In genomic region chr10:62093863-62094291, GRCh38 we compare ENCODE assay signal across 1 cellular context.
TF ChIP-seq lines count a peak whose summit lies in the region.

No MANE protein-coding gene starts in this region.

TF ChIP-seq in HepG2, 621 proteins besides CTCF, POLR2A, EP300 and RAD21 (continued from another document and continues in another):
- TF ChIP-seq, protein P1, sequence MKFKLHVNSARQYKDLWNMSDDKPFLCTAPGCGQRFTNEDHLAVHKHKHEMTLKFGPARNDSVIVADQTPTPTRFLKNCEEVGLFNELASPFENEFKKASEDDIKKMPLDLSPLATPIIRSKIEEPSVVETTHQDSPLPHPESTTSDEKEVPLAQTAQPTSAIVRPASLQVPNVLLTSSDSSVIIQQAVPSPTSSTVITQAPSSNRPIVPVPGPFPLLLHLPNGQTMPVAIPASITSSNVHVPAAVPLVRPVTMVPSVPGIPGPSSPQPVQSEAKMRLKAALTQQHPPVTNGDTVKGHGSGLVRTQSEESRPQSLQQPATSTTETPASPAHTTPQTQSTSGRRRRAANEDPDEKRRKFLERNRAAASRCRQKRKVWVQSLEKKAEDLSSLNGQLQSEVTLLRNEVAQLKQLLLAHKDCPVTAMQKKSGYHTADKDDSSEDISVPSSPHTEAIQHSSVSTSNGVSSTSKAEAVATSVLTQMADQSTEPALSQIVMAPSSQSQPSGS (CRISPR knock-in tag; IDR thresholded peaks at IDR 0.05): 0 out of 2 replicates have a peak, but pooled peaks have one; percentile 34
- 0 out of 2 replicates have a peak, but pooled peaks have one; percentile 21 for TF ChIP-seq DRAP1 (CRISPR knock-in tag; IDR thresholded peaks at IDR 0.05)
- TF ChIP-seq YEATS4 (CRISPR knock-in tag; IDR thresholded peaks at IDR 0.05; ENCODE audit: borderline replicate concordance): no peak
- TF ChIP-seq, protein P2, sequence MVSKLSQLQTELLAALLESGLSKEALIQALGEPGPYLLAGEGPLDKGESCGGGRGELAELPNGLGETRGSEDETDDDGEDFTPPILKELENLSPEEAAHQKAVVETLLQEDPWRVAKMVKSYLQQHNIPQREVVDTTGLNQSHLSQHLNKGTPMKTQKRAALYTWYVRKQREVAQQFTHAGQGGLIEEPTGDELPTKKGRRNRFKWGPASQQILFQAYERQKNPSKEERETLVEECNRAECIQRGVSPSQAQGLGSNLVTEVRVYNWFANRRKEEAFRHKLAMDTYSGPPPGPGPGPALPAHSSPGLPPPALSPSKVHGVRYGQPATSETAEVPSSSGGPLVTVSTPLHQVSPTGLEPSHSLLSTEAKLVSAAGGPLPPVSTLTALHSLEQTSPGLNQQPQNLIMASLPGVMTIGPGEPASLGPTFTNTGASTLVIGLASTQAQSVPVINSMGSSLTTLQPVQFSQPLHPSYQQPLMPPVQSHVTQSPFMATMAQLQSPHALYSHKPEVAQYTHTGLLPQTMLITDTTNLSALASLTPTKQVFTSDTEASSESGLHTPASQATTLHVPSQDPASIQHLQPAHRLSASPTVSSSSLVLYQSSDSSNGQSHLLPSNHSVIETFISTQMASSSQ (IDR thresholded peaks at IDR 0.05; ENCODE audit: low read depth): peak; percentile 40; the same call in 1 of the 2 replicates
- TF ChIP-seq, protein P2 (CRISPR knock-in tag; IDR thresholded peaks at IDR 0.05; ENCODE audit: borderline replicate concordance): peak; percentile 72; the same call in 1 of the 2 replicates
- TF ChIP-seq ZNF260 (CRISPR knock-in tag; IDR thresholded peaks at IDR 0.05; ENCODE audit: borderline replicate concordance, low read depth): no peak
- TF ChIP-seq MAZ (IDR thresholded peaks at IDR 0.05; ENCODE audit: borderline replicate concordance, low read depth, low read length): no peak
- no peak for TF ChIP-seq MAZ (CRISPR knock-in tag; IDR thresholded peaks at IDR 0.05; ENCODE audit: low read depth)
- TF ChIP-seq NFIC (IDR thresholded peaks at IDR 0.05; ENCODE audit: low read length): peak; percentile 92; the same call in 1 of the 2 replicates
- TF ChIP-seq ATF1 (CRISPR knock-in tag; IDR thresholded peaks at IDR 0.05): peak; percentile 48; the same call in 1 of the 2 replicates
- no peak for TF ChIP-seq SP1 (IDR thresholded peaks at IDR 0.05)
- TF ChIP-seq SP1 (CRISPR knock-in tag; IDR thresholded peaks at IDR 0.05): no peak
- TF ChIP-seq ZBTB1 (CRISPR knock-in tag; IDR thresholded peaks at IDR 0.05; ENCODE audit: borderline replicate concordance): no peak
- TF ChIP-seq PRDM4 (CRISPR knock-in tag; IDR thresholded peaks at IDR 0.05; ENCODE audit: borderline replicate concordance): no peak
- TF ChIP-seq ZSCAN21 (CRISPR knock-in tag; IDR thresholded peaks at IDR 0.05; ENCODE audit: borderline replicate concordance): no peak; the same call in 1 of the 2 replicates
- TF ChIP-seq RFX1 (IDR thresholded peaks at IDR 0.05): no peak
- no peak for TF ChIP-seq ZNF546 (CRISPR knock-in tag; conservative IDR thresholded peaks at IDR 0.05)
- TF ChIP-seq HDAC2 (CRISPR knock-in tag; IDR thresholded peaks at IDR 0.05): peak; percentile 80; the same call in 1 of the 2 replicates
- TF ChIP-seq JDP2 (CRISPR knock-in tag; IDR thresholded peaks at IDR 0.05; ENCODE audit: borderline replicate concordance): no peak
- TF ChIP-seq FOXK1 (CRISPR knock-in tag; IDR thresholded peaks at IDR 0.05; ENCODE audit: borderline replicate concordance, low read depth): peak; percentile 66; the same call in 1 of the 2 replicates
- no peak for TF ChIP-seq ZNF138 (CRISPR knock-in tag; IDR thresholded peaks at IDR 0.05; ENCODE audit: low read depth)
- no peak for TF ChIP-seq ZNF792 (CRISPR knock-in tag; IDR thresholded peaks at IDR 0.05)
- TF ChIP-seq ZKSCAN5 (CRISPR knock-in tag; IDR thresholded peaks at IDR 0.05): no peak
- no peak for TF ChIP-seq ZNF724P (CRISPR knock-in tag; IDR thresholded peaks at IDR 0.05; ENCODE audit: borderline replicate concordance)
- TF ChIP-seq, protein P3, sequence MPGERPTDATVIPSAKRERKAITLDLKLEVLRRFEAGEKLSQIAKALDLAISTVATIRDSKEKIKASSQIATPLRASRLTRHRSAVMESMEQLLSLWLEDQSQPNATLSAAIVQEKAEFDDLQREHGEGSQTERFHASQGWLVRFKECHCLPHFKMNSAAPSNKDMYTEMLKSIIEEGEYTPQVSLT (CRISPR knock-in tag; IDR thresholded peaks at IDR 0.05; ENCODE audit: borderline replicate concordance, low read depth): no peak
- TF ChIP-seq ZNF567 (CRISPR knock-in tag; IDR thresholded peaks at IDR 0.05; ENCODE audit: borderline replicate concordance): no peak
- TF ChIP-seq GFI1 (CRISPR knock-in tag; IDR thresholded peaks at IDR 0.05; ENCODE audit: borderline replicate concordance): peak; percentile 89
- no peak for TF ChIP-seq CC2D1A (CRISPR knock-in tag; IDR thresholded peaks at IDR 0.05)
- no peak for TF ChIP-seq HDAC6 (IDR thresholded peaks at IDR 0.05; ENCODE audit: low read depth, low read length)
- peak; percentile 69; the same call in 1 of the 2 replicates for TF ChIP-seq SKIL (CRISPR knock-in tag; IDR thresholded peaks at IDR 0.05; ENCODE audit: borderline replicate concordance)
- no peak for TF ChIP-seq ZNF839 (CRISPR knock-in tag; IDR thresholded peaks at IDR 0.05; ENCODE audit: borderline replicate concordance)
- no peak for TF ChIP-seq WIZ (CRISPR knock-in tag; IDR thresholded peaks at IDR 0.05)
- TF ChIP-seq SKI (IDR thresholded peaks at IDR 0.05; ENCODE audit: partially characterized antibody): peak; percentile 41
- TF ChIP-seq RARA (CRISPR knock-in tag; IDR thresholded peaks at IDR 0.05): peak; percentile 64
- TF ChIP-seq, protein P4, sequence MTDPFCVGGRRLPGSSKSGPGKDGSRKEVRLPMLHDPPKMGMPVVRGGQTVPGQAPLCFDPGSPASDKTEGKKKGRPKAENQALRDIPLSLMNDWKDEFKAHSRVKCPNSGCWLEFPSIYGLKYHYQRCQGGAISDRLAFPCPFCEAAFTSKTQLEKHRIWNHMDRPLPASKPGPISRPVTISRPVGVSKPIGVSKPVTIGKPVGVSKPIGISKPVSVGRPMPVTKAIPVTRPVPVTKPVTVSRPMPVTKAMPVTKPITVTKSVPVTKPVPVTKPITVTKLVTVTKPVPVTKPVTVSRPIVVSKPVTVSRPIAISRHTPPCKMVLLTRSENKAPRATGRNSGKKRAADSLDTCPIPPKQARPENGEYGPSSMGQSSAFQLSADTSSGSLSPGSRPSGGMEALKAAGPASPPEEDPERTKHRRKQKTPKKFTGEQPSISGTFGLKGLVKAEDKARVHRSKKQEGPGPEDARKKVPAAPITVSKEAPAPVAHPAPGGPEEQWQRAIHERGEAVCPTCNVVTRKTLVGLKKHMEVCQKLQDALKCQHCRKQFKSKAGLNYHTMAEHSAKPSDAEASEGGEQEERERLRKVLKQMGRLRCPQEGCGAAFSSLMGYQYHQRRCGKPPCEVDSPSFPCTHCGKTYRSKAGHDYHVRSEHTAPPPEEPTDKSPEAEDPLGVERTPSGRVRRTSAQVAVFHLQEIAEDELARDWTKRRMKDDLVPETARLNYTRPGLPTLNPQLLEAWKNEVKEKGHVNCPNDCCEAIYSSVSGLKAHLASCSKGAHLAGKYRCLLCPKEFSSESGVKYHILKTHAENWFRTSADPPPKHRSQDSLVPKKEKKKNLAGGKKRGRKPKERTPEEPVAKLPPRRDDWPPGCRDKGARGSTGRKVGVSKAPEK (CRISPR knock-in tag; IDR thresholded peaks at IDR 0.05; ENCODE audit: borderline replicate concordance): no peak
- TF ChIP-seq MED8 (CRISPR knock-in tag; IDR thresholded peaks at IDR 0.05; ENCODE audit: insufficient replicate concordance): peak; percentile 34
- TF ChIP-seq ARID2 (CRISPR knock-in tag; IDR thresholded peaks at IDR 0.05; ENCODE audit: borderline replicate concordance): no peak
- TF ChIP-seq HMG20B (CRISPR knock-in tag; conservative IDR thresholded peaks at IDR 0.05): peak; percentile 64; the same call in 1 of the 2 replicates
- no peak for TF ChIP-seq ARHGAP35 (CRISPR knock-in tag; IDR thresholded peaks at IDR 0.05; ENCODE audit: borderline replicate concordance)
- peak; percentile 82; the same call in 1 of the 2 replicates for TF ChIP-seq CHD4 (IDR thresholded peaks at IDR 0.05; ENCODE audit: borderline replicate concordance, low read length)
- TF ChIP-seq KMT2A (CRISPR knock-in tag; IDR thresholded peaks at IDR 0.05): no peak
- TF ChIP-seq KLF13 (CRISPR knock-in tag; IDR thresholded peaks at IDR 0.05): no peak
- no peak for TF ChIP-seq FOXA1 (IDR thresholded peaks at IDR 0.05)
- TF ChIP-seq FOXA1 (CRISPR knock-in tag; IDR thresholded peaks at IDR 0.05): peak; percentile 71
- TF ChIP-seq, protein P5, sequence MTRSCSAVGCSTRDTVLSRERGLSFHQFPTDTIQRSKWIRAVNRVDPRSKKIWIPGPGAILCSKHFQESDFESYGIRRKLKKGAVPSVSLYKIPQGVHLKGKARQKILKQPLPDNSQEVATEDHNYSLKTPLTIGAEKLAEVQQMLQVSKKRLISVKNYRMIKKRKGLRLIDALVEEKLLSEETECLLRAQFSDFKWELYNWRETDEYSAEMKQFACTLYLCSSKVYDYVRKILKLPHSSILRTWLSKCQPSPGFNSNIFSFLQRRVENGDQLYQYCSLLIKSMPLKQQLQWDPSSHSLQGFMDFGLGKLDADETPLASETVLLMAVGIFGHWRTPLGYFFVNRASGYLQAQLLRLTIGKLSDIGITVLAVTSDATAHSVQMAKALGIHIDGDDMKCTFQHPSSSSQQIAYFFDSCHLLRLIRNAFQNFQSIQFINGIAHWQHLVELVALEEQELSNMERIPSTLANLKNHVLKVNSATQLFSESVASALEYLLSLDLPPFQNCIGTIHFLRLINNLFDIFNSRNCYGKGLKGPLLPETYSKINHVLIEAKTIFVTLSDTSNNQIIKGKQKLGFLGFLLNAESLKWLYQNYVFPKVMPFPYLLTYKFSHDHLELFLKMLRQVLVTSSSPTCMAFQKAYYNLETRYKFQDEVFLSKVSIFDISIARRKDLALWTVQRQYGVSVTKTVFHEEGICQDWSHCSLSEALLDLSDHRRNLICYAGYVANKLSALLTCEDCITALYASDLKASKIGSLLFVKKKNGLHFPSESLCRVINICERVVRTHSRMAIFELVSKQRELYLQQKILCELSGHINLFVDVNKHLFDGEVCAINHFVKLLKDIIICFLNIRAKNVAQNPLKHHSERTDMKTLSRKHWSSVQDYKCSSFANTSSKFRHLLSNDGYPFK (CRISPR knock-in tag; IDR thresholded peaks at IDR 0.05; ENCODE audit: borderline replicate concordance): no peak
- no peak for TF ChIP-seq ZNF616 (CRISPR knock-in tag; IDR thresholded peaks at IDR 0.05; ENCODE audit: low read depth)
